30 cellular contexts compared by ENCODE assay signal in genomic region chr6:67759001-67759400, GRCh38.
"Had no signal": no experiment of that assay in that cellular context is flagged by ENCODE, and none has a peak within 500 bp of the region (broad histone marks: within the 10 kb centered on the region; RNA-seq: fewer than 3 reads in every experiment).

No MANE protein-coding gene starts in this region.

- H3K4me1 Mint-ChIP-seq: activated CD4-positive, alpha-beta memory T cell treated with anti-CD3 and anti-CD28 coated beads, Interleukin-2, amount 10 ng/mL, durations not matched to agents 7 days and 5 days; activated CD8-positive, alpha-beta memory T cell treated with anti-CD3 and anti-CD28 coated beads, Interleukin-2, amount 10 ng/mL, durations not matched to agents 7 days and 5 days; activated naive CD8-positive, alpha-beta T cell treated with anti-CD3 and anti-CD28 coated beads for 36 hours; T-cell; T-helper 17 cell had no signal

- H3K27ac ChIP-seq: ascending aorta, SJSA1, WERI-Rb-1 had no signal

- H3K36me3 Mint-ChIP-seq: activated CD8-positive, alpha-beta memory T cell treated with anti-CD3 and anti-CD28 coated beads, Interleukin-2, amount 10 ng/mL, durations not matched to agents 7 days and 5 days; activated naive CD8-positive, alpha-beta T cell treated with anti-CD3 and anti-CD28 coated beads for 36 hours; T-cell had no signal

- DNase-seq: activated CD4-positive, alpha-beta memory T cell treated with anti-CD3 and anti-CD28 coated beads, Interleukin-2, amount 10 ng/mL, durations not matched to agents 7 days and 5 days; activated CD4-positive, alpha-beta T cell treated with anti-CD3 and anti-CD28 coated beads for 1 hour; activated CD4-positive, alpha-beta T cell treated with anti-CD3 and anti-CD28 coated beads for 48 hours; activated CD4-positive, CD25-positive, alpha-beta regulatory T cell; activated CD8-positive, alpha-beta memory T cell treated with anti-CD3 and anti-CD28 coated beads for 24 hours; activated CD8-positive, alpha-beta memory T cell treated with anti-CD3 and anti-CD28 coated beads, Interleukin-2, amount 10 ng/mL, durations not matched to agents 7 days and 5 days; activated CD8-positive, alpha-beta memory T cell treated with anti-CD3 and anti-CD28 coated beads, Interleukin-2, amount 50 U/mL, for 48 hours; activated effector memory CD4-positive, alpha-beta T cell treated with anti-CD3 and anti-CD28 coated beads, Interleukin-2, amount 50 U/mL, for 16 hours; activated naive CD4-positive, alpha-beta T cell; activated naive CD4-positive, alpha-beta T cell treated with anti-CD3 and anti-CD28 coated beads, Interleukin-2, amount 50 U/mL, for 16 hours; activated naive CD8-positive, alpha-beta T cell treated with anti-CD3 and anti-CD28 coated beads for 36 hours; activated T-cell treated with anti-CD3 and anti-CD28 coated beads, Interleukin-2, amount 50 U/mL, for 48 hours; amygdala; Kasumi-1; KBM-7; MM.1S; MV-4-11; NCI-H1092; NCI-H1436 treated with DMSO at 0.1 percent for 48 hours; NCI-H1694 treated with DMSO at 0.1 percent for 48 hours; NCI-H2029; NCI-H345; NCI-H524 treated with DMSO at 0.1 percent for 48 hours; SHP77 treated with DMSO at 0.1 percent for 48 hours; SK-N-SH; T-cell; T-helper 17 cell; WERI-Rb-1 had no signal

- H3K4me3 Mint-ChIP-seq: activated CD4-positive, alpha-beta memory T cell treated with anti-CD3 and anti-CD28 coated beads, Interleukin-2, amount 10 ng/mL, durations not matched to agents 7 days and 5 days; activated CD8-positive, alpha-beta memory T cell treated with anti-CD3 and anti-CD28 coated beads, Interleukin-2, amount 10 ng/mL, durations not matched to agents 7 days and 5 days; activated naive CD8-positive, alpha-beta T cell treated with anti-CD3 and anti-CD28 coated beads for 36 hours; T-cell; T-helper 17 cell had no signal

- H3K9me3 ChIP-seq: SK-N-SH had no signal

- H3K4me1 ChIP-seq: ascending aorta, SJSA1 had no signal

- H3K27me3 Mint-ChIP-seq: activated CD4-positive, alpha-beta memory T cell treated with anti-CD3 and anti-CD28 coated beads, Interleukin-2, amount 10 ng/mL, durations not matched to agents 7 days and 5 days; activated CD8-positive, alpha-beta memory T cell treated with anti-CD3 and anti-CD28 coated beads, Interleukin-2, amount 10 ng/mL, durations not matched to agents 7 days and 5 days; activated naive CD8-positive, alpha-beta T cell treated with anti-CD3 and anti-CD28 coated beads for 36 hours; T-cell; T-helper 17 cell had no signal

- H3K27ac Mint-ChIP-seq: activated CD4-positive, alpha-beta memory T cell treated with anti-CD3 and anti-CD28 coated beads, Interleukin-2, amount 10 ng/mL, durations not matched to agents 7 days and 5 days; activated CD8-positive, alpha-beta memory T cell treated with anti-CD3 and anti-CD28 coated beads, Interleukin-2, amount 10 ng/mL, durations not matched to agents 7 days and 5 days; activated naive CD8-positive, alpha-beta T cell treated with anti-CD3 and anti-CD28 coated beads for 36 hours; T-cell; T-helper 17 cell had no signal

- H3K4me3 ChIP-seq: ascending aorta, SJSA1 had no signal

- H3K36me3 ChIP-seq: ascending aorta, SJSA1, WERI-Rb-1 had no signal

- H3K27me3 ChIP-seq: ascending aorta, SJSA1 had no signal
